In the genomic region with DNA sequence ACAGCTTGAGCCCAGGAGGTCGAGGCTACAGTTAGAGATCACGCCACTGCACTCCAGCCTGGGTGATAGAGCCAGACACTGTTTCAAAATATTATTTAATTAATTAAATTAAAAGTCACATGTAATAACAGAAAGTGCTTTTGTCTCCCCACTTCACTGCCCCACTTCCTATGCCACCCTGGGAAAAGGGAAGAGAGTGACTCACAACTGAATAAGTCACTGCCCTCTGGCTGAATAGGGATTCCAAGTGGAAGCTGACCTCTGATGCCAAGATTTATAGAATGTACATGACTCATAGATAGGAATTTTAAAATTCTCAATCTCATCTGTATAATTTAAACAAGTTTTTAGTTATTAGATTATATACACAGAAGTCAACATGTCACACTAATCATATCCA, we compare ENCODE assay signal across 1 cellular context.
TF ChIP-seq lines count a peak whose summit lies in the region.

No MANE protein-coding gene starts in this region.

TF ChIP-seq in HepG2, 621 proteins besides CTCF, POLR2A, EP300 and RAD21:
- TF ChIP-seq PLRG1 (conservative IDR thresholded peaks at IDR 0.05) (no peak), EZH2 (conservative IDR thresholded peaks at IDR 0.05; ENCODE audit: low read depth, low read length) (no peak), RBFOX2 (IDR thresholded peaks at IDR 0.05; ENCODE audit: low read depth, low read length) (no peak), IKZF4 (CRISPR knock-in tag; IDR thresholded peaks at IDR 0.05; ENCODE audit: borderline replicate concordance, low read depth, not compliant biosample characterization) (no peak), HNF4A (CRISPR knock-in tag; IDR thresholded peaks at IDR 0.05) (no peak), MEIS2 (CRISPR knock-in tag; IDR thresholded peaks at IDR 0.05) (no peak), MTA3 (CRISPR knock-in tag; IDR thresholded peaks at IDR 0.05) (no peak), TCF7L2 (IDR thresholded peaks at IDR 0.05; ENCODE audit: low read depth, low read length) (no peak), MATR3 (CRISPR knock-in tag; IDR thresholded peaks at IDR 0.05) (no peak), ZNF552 (CRISPR knock-in tag; IDR thresholded peaks at IDR 0.05; ENCODE audit: borderline replicate concordance) (no peak), TBX3 (IDR thresholded peaks at IDR 0.05; ENCODE audit: borderline replicate concordance) (no peak), ZNF772 (CRISPR knock-in tag; IDR thresholded peaks at IDR 0.05) (no peak)
- TF ChIP-seq, protein P1, sequence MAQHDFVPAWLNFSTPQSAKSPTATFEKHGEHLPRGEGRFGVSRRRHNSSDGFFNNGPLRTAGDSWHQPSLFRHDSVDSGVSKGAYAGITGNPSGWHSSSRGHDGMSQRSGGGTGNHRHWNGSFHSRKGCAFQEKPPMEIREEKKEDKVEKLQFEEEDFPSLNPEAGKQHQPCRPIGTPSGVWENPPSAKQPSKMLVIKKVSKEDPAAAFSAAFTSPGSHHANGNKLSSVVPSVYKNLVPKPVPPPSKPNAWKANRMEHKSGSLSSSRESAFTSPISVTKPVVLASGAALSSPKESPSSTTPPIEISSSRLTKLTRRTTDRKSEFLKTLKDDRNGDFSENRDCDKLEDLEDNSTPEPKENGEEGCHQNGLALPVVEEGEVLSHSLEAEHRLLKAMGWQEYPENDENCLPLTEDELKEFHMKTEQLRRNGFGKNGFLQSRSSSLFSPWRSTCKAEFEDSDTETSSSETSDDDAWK (CRISPR knock-in tag; IDR thresholded peaks at IDR 0.05) = no peak
- TF ChIP-seq, protein P2, sequence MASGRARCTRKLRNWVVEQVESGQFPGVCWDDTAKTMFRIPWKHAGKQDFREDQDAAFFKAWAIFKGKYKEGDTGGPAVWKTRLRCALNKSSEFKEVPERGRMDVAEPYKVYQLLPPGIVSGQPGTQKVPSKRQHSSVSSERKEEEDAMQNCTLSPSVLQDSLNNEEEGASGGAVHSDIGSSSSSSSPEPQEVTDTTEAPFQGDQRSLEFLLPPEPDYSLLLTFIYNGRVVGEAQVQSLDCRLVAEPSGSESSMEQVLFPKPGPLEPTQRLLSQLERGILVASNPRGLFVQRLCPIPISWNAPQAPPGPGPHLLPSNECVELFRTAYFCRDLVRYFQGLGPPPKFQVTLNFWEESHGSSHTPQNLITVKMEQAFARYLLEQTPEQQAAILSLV (CRISPR knock-in tag; IDR thresholded peaks at IDR 0.05; ENCODE audit: borderline replicate concordance) = no peak
